Comparison of ENCODE assay signal across 9 cellular contexts in genomic region chr4:112287258-112287873, GRCh38. TPM values are rescaled to one million over a fixed set of nuclear protein-coding genes. Genes with fewer than 3 reads are reported as not detected.
A peak's percentile ranks its signal among the peaks of the same experiment; 100 is the strongest.
DNase-seq lines count a peak whose midpoint lies in the region; ATAC-seq and TF ChIP-seq lines count a peak whose summit lies in the region.
"Had no signal": no experiment of that assay in that cellular context is flagged by ENCODE, and none has a peak within 500 bp of the region (broad histone marks: within the 10 kb centered on the region; RNA-seq: fewer than 3 reads in every experiment).

No MANE protein-coding gene starts in this region.

- no peaks in the 10 kb centered on the region for H3K9me3 ChIP-seq in Loucy (ENCODE audit: insufficient read depth, low read depth, low read length)

- no peaks in the 10 kb centered on the region for H3K27me3 ChIP-seq in Loucy (ENCODE audit: insufficient read depth, low read length, poor library complexity, severe bottlenecking)

- H3K9me3 Mint-ChIP-seq in nephron = no peaks in the 10 kb centered on the region
- no peaks in the 10 kb centered on the region for H3K9me3 Mint-ChIP-seq in endothelial cell (ENCODE audit: unreplicated experiment)

- H3K36me3 ChIP-seq in Loucy (ENCODE audit: insufficient read depth, low read length) = no peaks in the 10 kb centered on the region

- ATAC-seq in GM18861 (IDR thresholded peaks at IDR 0.05; ENCODE audit: unreplicated experiment) (peak; percentile 21), GM21529 (IDR thresholded peaks at IDR 0.05; ENCODE audit: unreplicated experiment) (peak; percentile 29), left lobe of liver (no peak)

- H3K36me3 Mint-ChIP-seq in nephron (ENCODE audit: low read depth) = peaks cover 6% of the 10 kb centered on the region
- H3K36me3 Mint-ChIP-seq in endothelial cell (ENCODE audit: low read depth, unreplicated experiment) = peaks cover 8% of the 10 kb centered on the region

- H3K4me1 ChIP-seq in Loucy (ENCODE audit: insufficient read depth, low read length, poor library complexity, severe bottlenecking) = peaks cover 51% of the 10 kb centered on the region

- H3K9me2 ChIP-seq in Loucy (replicated peaks; ENCODE audit: low read depth, low read length) = no peaks in the 10 kb centered on the region

- no peak overlapping the region for H2AFZ ChIP-seq in Loucy (ENCODE audit: low read length)

- peaks cover 40% of the 10 kb centered on the region for H3K79me2 ChIP-seq in Loucy (ENCODE audit: insufficient read depth, low read length)

- H3K9ac ChIP-seq in Loucy (ENCODE audit: low read depth, low read length, poor library complexity, severe bottlenecking) = no peak overlapping the region

- H3K4me2 ChIP-seq in Loucy (ENCODE audit: low read depth, low read length, poor library complexity, severe bottlenecking) = peak overlapping the region; percentile 31

- no peaks in the 10 kb centered on the region for H3K27me3 Mint-ChIP-seq in nephron (ENCODE audit: low read depth)
- H3K27me3 Mint-ChIP-seq in endothelial cell (ENCODE audit: unreplicated experiment) = peaks cover 5% of the 10 kb centered on the region

- H3K27ac Mint-ChIP-seq in nephron = peak overlapping the region in 1 of 3 experiments; percentile 25
- no peak overlapping the region for H3K27ac Mint-ChIP-seq in endothelial cell (ENCODE audit: unreplicated experiment)

- DNase-seq in kidney glomerular epithelial cell (lab: John Stamatoyannopoulos, UW) (no peak), HuH-7 (ENCODE audit: low spot score) (no peak), endothelial cell (ENCODE audit: low spot score) (no peak), left lobe of liver (ENCODE audit: low spot score) (no peak)
- DNase-seq: foreskin fibroblast had no signal

- H4K20me1 ChIP-seq in Loucy (ENCODE audit: insufficient read depth, low read length, poor library complexity, severe bottlenecking) = peaks cover 17% of the 10 kb centered on the region

- H3K4me3 Mint-ChIP-seq in nephron (peak overlapping the region; percentile 45 to 95 (median 65)), endothelial cell (ENCODE audit: unreplicated experiment) (no peak overlapping the region)

- peaks cover 21% of the 10 kb centered on the region for H3K4me1 Mint-ChIP-seq in nephron
- H3K4me1 Mint-ChIP-seq in endothelial cell (ENCODE audit: unreplicated experiment) = peaks cover 10% of the 10 kb centered on the region

- no peak for TF ChIP-seq CTCF in Loucy (conservative IDR thresholded peaks at IDR 0.05; ENCODE audit: low read length)
- no peak for TF ChIP-seq CTCF in nephron (IDR thresholded peaks at IDR 0.05; ENCODE audit: unreplicated experiment in 3 of 3)
- no peak for TF ChIP-seq CTCF in endothelial cell (IDR thresholded peaks at IDR 0.05; ENCODE audit: unreplicated experiment)

- H3K4me3 ChIP-seq in Loucy (ENCODE audit: low read length, poor library complexity, severe bottlenecking) = no peak overlapping the region

- H3F3A ChIP-seq in Loucy (ENCODE audit: low read depth) = no peaks in the 10 kb centered on the region

RNA-seq across cellular contexts. Expression of gene TIFA, which starts 1.7 kb away (rescaled TPM):
- total RNA-seq in endothelial cell (ENCODE audit: unreplicated experiment) (15.4 TPM), left lobe of liver (4.6 TPM)

RNA-seq across cellular contexts. Expression of gene ALPK1, which starts 9.8 kb away (rescaled TPM):
- total RNA-seq in endothelial cell (ENCODE audit: unreplicated experiment) (4.1 TPM), left lobe of liver (5.0 TPM)

RNA-seq across cellular contexts. Expression of gene AP1AR, which starts 55.8 kb away (rescaled TPM):
- total RNA-seq in endothelial cell (ENCODE audit: unreplicated experiment) (15.7 TPM), left lobe of liver (13.4 TPM)
